Comparison of ENCODE assay signal across 8 cellular contexts in the genomic region with DNA sequence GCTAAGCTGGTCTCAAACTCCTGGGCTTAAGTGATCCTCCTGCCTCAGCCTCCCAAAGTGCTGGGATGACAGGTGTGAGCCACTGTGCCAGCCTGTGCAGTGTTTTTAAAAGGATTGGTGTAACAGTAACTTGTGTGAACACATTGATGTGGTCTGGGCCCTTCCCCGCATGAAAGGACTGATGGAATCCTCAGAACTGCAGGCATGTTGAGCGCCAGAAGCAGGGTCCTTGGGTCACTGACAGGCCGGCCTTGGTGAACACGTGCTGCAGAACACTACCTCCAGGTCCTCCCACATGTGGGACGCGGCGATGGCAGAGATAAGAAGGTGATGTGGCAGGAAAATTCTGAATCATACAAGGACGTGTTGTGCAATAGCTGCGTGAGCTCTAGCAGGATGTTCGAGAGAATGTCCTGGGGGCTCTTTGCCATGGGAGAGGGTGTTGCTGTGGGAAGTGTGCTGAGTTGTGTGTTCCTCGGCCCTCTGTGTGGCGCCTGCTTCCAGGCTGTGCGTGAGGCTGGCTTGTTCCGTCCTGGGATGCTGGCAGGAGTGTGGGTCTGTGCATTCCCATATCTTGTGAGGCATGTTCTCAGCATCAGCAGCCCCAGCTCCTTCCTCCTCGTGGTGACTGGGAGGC.
DNase-seq lines count a peak whose midpoint lies in the region; ATAC-seq and TF ChIP-seq lines count a peak whose summit lies in the region.

No MANE protein-coding gene starts in this region.

- H3K36me3 ChIP-seq in right atrium auricular region (peaks cover 38% of the 10 kb centered on the region), testis (ENCODE audit: low read depth, missing control alignments) (no peaks in the 10 kb centered on the region)

- no peaks in the 10 kb centered on the region for H3K36me3 Mint-ChIP-seq in activated T-cell treated with anti-CD3 and anti-CD28 coated beads, Interleukin-2, amount 50 U/mL, for 72 hours (ENCODE audit: insufficient read depth in 2 of 2)

- no peaks in the 10 kb centered on the region for H3K27me3 Mint-ChIP-seq in activated T-cell treated with anti-CD3 and anti-CD28 coated beads, Interleukin-2, amount 50 U/mL, for 72 hours (ENCODE audit: low read depth)

- WGBS in testis, 2 donors: 30 to 48% methylated on average over 13 to 15 of the region's 15 CpGs

- no peaks in the 10 kb centered on the region for H3K9me3 Mint-ChIP-seq in activated T-cell treated with anti-CD3 and anti-CD28 coated beads, Interleukin-2, amount 50 U/mL, for 72 hours

- H3K4me3 Mint-ChIP-seq in activated T-cell treated with anti-CD3 and anti-CD28 coated beads, Interleukin-2, amount 50 U/mL, for 72 hours: no peak overlapping the region

- ATAC-seq in activated T-cell treated with anti-CD3 and anti-CD28 coated beads, Interleukin-2, amount 50 U/mL, for 72 hours (replicated peaks in 1 of 2): peak; percentile 55 to 71

- no peak for TF ChIP-seq POLR2A in testis (IDR thresholded peaks at IDR 0.05)

- peak overlapping the region; percentile 78 for H3K27ac Mint-ChIP-seq in activated T-cell treated with anti-CD3 and anti-CD28 coated beads, Interleukin-2, amount 50 U/mL, for 72 hours

- H3K27me3 ChIP-seq in right atrium auricular region (no peaks in the 10 kb centered on the region), testis (no peaks in the 10 kb centered on the region)

- peak overlapping the region; percentile 69 to 92 for H3K27ac ChIP-seq in right atrium auricular region
- peak overlapping the region; percentile 47 to 68 for H3K27ac ChIP-seq in testis

- no peak overlapping the region for H3K4me3 ChIP-seq in right atrium auricular region
- H3K4me3 ChIP-seq in testis: no peak overlapping the region

- no peak for TF ChIP-seq CTCF in right atrium auricular region (IDR thresholded peaks at IDR 0.05)
- TF ChIP-seq CTCF in testis (IDR thresholded peaks at IDR 0.05): no peak
- no peak for TF ChIP-seq CTCF in GM10266 (IDR thresholded peaks at IDR 0.05; ENCODE audit: control insufficient read depth, insufficient read depth, low read depth, missing control alignments)

- intact Hi-C loops in testis (cut with DNase I; ENCODE audit: low total_unique reads): no loop called here

- DNase-seq in activated CD8-positive, alpha-beta memory T cell treated with anti-CD3 and anti-CD28 coated beads, Interleukin-2, amount 50 U/mL, for 48 hours: peak; percentile 80
- DNase-seq in activated CD8-positive, alpha-beta memory T cell treated with anti-CD3 and anti-CD28 coated beads for 24 hours: no peak
- peak; percentile 48 to 55 for DNase-seq in activated T-cell treated with anti-CD3 and anti-CD28 coated beads, Interleukin-2, amount 50 U/mL, for 72 hours
- DNase-seq in right atrium auricular region (ENCODE audit: low spot score) (peak; percentile 76), testis (peak; percentile 88), GM10266 (ENCODE audit: extremely low spot score) (no peak), DMS79 treated with DMSO at 0.1 percent for 48 hours (lab: John Stamatoyannopoulos, UW) (no peak), NCI-H1417 (lab: John Stamatoyannopoulos, UW) (no peak)

- H3K4me1 Mint-ChIP-seq in activated T-cell treated with anti-CD3 and anti-CD28 coated beads, Interleukin-2, amount 50 U/mL, for 72 hours (ENCODE audit: low read depth): peaks cover 22% of the 10 kb centered on the region

- H3K9me3 ChIP-seq in right atrium auricular region (no peaks in the 10 kb centered on the region), testis (no peaks in the 10 kb centered on the region)

- H3K4me1 ChIP-seq in right atrium auricular region: peaks cover 0 to 46% of the 10 kb centered on the region in 2 donors
- H3K4me1 ChIP-seq in testis: peaks cover 32% of the 10 kb centered on the region

Comparison
In these comparisons a context has a peak if more than half of its experiments do, and no peak if none do; other contexts are left out.
1. DNase-seq: peak in activated CD8-positive, alpha-beta memory T cell treated with anti-CD3 and anti-CD28 coated beads, Interleukin-2, amount 50 U/mL, for 48 hours (single experiment), activated T-cell treated with anti-CD3 and anti-CD28 coated beads, Interleukin-2, amount 50 U/mL, for 72 hours (2 of 2), right atrium auricular region (single experiment) and testis (single experiment); none in activated CD8-positive, alpha-beta memory T cell treated with anti-CD3 and anti-CD28 coated beads for 24 hours (single experiment), GM10266 (single experiment), DMS79 treated with DMSO at 0.1 percent for 48 hours (single experiment) and NCI-H1417 (0 of 3).